19 cellular contexts compared by ENCODE assay signal in the genomic region with DNA sequence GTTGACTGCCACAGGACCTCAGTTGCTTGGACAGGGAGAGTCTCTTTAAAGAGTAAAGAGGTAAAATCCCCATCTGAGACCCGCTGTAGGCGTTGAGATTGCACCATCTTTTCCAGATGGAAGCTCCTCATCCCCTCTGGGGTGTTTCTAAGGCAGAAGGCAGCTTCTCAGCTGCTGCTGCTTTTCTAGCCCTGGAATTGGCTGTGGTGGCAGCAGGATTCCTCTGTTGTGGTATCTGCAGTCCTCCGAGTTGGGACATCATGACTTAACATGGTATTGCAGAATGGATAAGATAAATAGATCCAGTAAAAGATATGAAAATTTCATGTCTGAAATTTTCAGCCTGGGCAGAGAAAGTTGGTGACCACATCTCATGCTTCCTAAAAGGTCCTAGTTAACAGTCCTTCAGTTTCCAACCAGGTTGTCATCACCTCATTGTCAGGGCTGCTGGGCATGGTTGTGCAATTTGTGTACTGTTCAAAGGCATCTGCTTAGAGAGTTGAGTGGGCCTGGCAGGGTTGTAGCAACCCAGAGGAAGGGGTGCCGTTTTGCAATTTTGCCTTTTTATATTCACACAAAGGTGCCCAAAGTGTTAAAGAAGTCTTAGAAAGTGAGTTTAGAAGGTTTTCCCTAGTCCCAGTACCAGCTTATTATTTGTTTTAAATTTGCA.
DNase-seq lines count a peak whose midpoint lies in the region; ATAC-seq, FAIRE-seq and TF ChIP-seq lines count a peak whose summit lies in the region.
"Had no signal": no experiment of that assay in that cellular context is flagged by ENCODE, and none has a peak within 500 bp of the region (broad histone marks: within the 10 kb centered on the region; RNA-seq: fewer than 3 reads in every experiment).

No MANE protein-coding gene starts in this region.

- no peak overlapping the region for H3K9ac ChIP-seq in keratinocyte (ENCODE audit: control insufficient read depth, extremely low read depth, insufficient read depth, low read length)
- H3K9ac ChIP-seq: SK-N-SH had no signal

- H3K4me1 ChIP-seq in keratinocyte (ENCODE audit: control insufficient read depth, extremely low read depth, insufficient read depth, low read length) = peaks cover 6% of the 10 kb centered on the region

- H3K4me2 ChIP-seq in keratinocyte (ENCODE audit: control insufficient read depth, extremely low read depth, insufficient read depth, low read depth, low read length) = no peak overlapping the region
- H3K4me2 ChIP-seq: SK-N-SH had no signal

- dilution Hi-C loops in keratinocyte (cut with MboI; ENCODE audit: extremely low pct_ligation_motif_present, low sequenced_read_pairs) = no loop called here

- no peak for TF ChIP-seq CTCF in keratinocyte (optimal IDR thresholded peaks at IDR 0.05 in 1 of 3, IDR thresholded peaks at IDR 0.05 in 1 of 3, conservative IDR thresholded peaks at IDR 0.05 in 1 of 3; ENCODE audit: extremely low read depth in 1 of 3, insufficient read depth in 2 of 3, low read length in 3 of 3)

- H4K20me1 ChIP-seq in keratinocyte (ENCODE audit: control insufficient read depth, extremely low read depth, insufficient read depth, low read length) = no peaks in the 10 kb centered on the region

- H3K36me3 ChIP-seq in keratinocyte (ENCODE audit: control insufficient read depth in 2 of 2, extremely low read depth in 1 of 2, insufficient read depth in 2 of 2, low read length in 2 of 2) = peaks cover 2% of the 10 kb centered on the region in 2 experiments

- H3K27ac ChIP-seq in keratinocyte (ENCODE audit: control insufficient read depth, insufficient read depth, low read length) = no peak overlapping the region
- peak overlapping the region; percentile 52 for H3K27ac ChIP-seq in temporal lobe (ENCODE audit: low read depth, low read length)
- H3K27ac ChIP-seq: HL-60 had no signal

- no peaks in the 10 kb centered on the region for H3K9me3 ChIP-seq in keratinocyte (ENCODE audit: control insufficient read depth, low read depth, low read length)
- H3K9me3 ChIP-seq: SK-N-SH had no signal

- ATAC-seq in HG02884 (IDR thresholded peaks at IDR 0.05; ENCODE audit: unreplicated experiment) = no peak
- no peak for ATAC-seq in HG02798 (IDR thresholded peaks at IDR 0.05; ENCODE audit: poor library complexity, unreplicated experiment)
- ATAC-seq: GM12878 had no signal

- H3K4me3 ChIP-seq in keratinocyte (ENCODE audit: control insufficient read depth in 2 of 3, extremely low read depth in 1 of 3, insufficient read depth in 2 of 3, low read depth in 1 of 3, low read length in 3 of 3) = no peak overlapping the region
- H3K4me3 ChIP-seq: GM12878 had no signal

- H2AFZ ChIP-seq in keratinocyte (ENCODE audit: control insufficient read depth, low read length) = no peak overlapping the region

- DNase-seq in LHCN-M2 (ENCODE audit: low read depth) (peak; percentile 61), amniotic epithelial cell (ENCODE audit: low read depth) (peak; percentile 73), keratinocyte (ENCODE audit: low read depth, low spot score) (no peak)
- DNase-seq in activated naive CD4-positive, alpha-beta T cell (lab: John Stamatoyannopoulos, UW) = no peak
- DNase-seq: ACHN, MV-4-11, NCI-H1417, NCI-H187, NCI-H226, NCI-H82, OCI-M1, SHP77, SK-N-SH had no signal

- H3K9me1 ChIP-seq in keratinocyte (ENCODE audit: control insufficient read depth, extremely low read depth, insufficient read depth, low read length) = no peaks in the 10 kb centered on the region

- FAIRE-seq in keratinocyte (lab: Jason Lieb, UNC) = peak; percentile 23
- FAIRE-seq: GM12878, H54 had no signal

- H3K27me3 ChIP-seq in keratinocyte (ENCODE audit: control insufficient read depth, extremely low read depth, insufficient read depth, low read length) = no peaks in the 10 kb centered on the region

- H3K79me2 ChIP-seq in keratinocyte (ENCODE audit: control insufficient read depth, insufficient read depth, low read length) = peaks cover 45% of the 10 kb centered on the region

Comparison
In these comparisons a context has a peak if more than half of its experiments do, and no peak if none do; other contexts are left out.
1. DNase-seq: peak in LHCN-M2 (single experiment) and amniotic epithelial cell (single experiment); none in keratinocyte (single experiment) and activated naive CD4-positive, alpha-beta T cell (0 of 4).